27 cellular contexts compared by ENCODE assay signal in genomic region chr1:37166005-37166404, GRCh38.
"Had no signal": no experiment of that assay in that cellular context is flagged by ENCODE, and none has a peak within 500 bp of the region (broad histone marks: within the 10 kb centered on the region; RNA-seq: fewer than 3 reads in every experiment).

No MANE protein-coding gene starts in this region.

- H3K36me3 ChIP-seq: colonic mucosa, esophagus muscularis mucosa, esophagus squamous epithelium, gastrocnemius medialis, gastroesophageal sphincter, heart left ventricle, heart right ventricle had no signal

- FAIRE-seq: colon, endometrium, endothelial cell of umbilical vein had no signal

- H3K4me3 ChIP-seq: colonic mucosa, coronary artery, dorsolateral prefrontal cortex, esophagus muscularis mucosa, esophagus squamous epithelium, gastrocnemius medialis, gastroesophageal sphincter, heart left ventricle, heart right ventricle had no signal

- H3K27me3 ChIP-seq: colonic mucosa, dorsolateral prefrontal cortex, foreskin keratinocyte had no signal

- H3K4me1 ChIP-seq: colonic mucosa, esophagus muscularis mucosa, esophagus squamous epithelium, foreskin keratinocyte, gastrocnemius medialis, gastroesophageal sphincter, heart left ventricle, heart right ventricle had no signal

- H3K9me3 ChIP-seq: colonic mucosa, esophagus squamous epithelium, gastrocnemius medialis had no signal

- ATAC-seq: effector memory CD8-positive, alpha-beta T cell; esophagus mucosa; foreskin keratinocyte; gastrocnemius medialis; gastroesophageal sphincter; heart left ventricle; heart right ventricle had no signal

- DNase-seq: colonic mucosa; cortex of kidney; dermis blood vessel endothelial cell; dorsolateral prefrontal cortex; effector CD4-positive, alpha-beta T cell; effector CD8-positive, alpha-beta T cell; effector memory CD4-positive, alpha-beta T cell; effector memory CD8-positive, alpha-beta T cell; endodermal cell; erythroblast; esophagus squamous epithelium; foreskin fibroblast; foreskin keratinocyte; foreskin melanocyte; gastrocnemius medialis; glutamatergic neuron; head of caudate nucleus; heart left ventricle; heart right ventricle had no signal

- H3K27ac ChIP-seq: colonic mucosa, coronary artery, dorsolateral prefrontal cortex, epithelial cell of prostate, esophagus muscularis mucosa, esophagus squamous epithelium, foreskin keratinocyte, gastrocnemius medialis, gastroesophageal sphincter, heart left ventricle, heart right ventricle had no signal
